Comparison of ENCODE assay signal across 8 cellular contexts in the genomic region with DNA sequence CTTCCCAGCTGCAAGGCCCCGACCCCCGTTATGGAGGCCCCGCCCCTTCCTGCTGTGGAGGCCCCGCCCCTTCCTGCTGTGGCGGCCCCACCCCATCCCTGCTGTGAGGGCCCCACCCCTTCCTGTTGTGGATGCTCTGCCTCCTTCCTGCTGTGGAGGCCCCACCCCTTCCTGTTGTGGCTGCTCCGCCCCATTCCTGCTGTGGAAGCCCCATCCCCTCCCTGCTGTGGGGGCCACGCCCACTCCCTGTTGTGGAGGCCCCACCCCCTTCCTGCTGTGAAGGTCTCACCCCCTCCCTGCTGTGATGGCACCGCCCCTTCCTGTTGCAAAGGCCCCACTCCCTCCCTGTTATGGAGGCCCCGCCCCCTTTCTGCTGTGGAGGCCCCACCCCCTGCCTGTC.
DNase-seq lines count a peak whose midpoint lies in the region; ATAC-seq and TF ChIP-seq lines count a peak whose summit lies in the region.

No MANE protein-coding gene starts in this region.

- H3K4me1 Mint-ChIP-seq in natural killer cell treated with Interleukin-12 subunit alpha and Interleukin-12 subunit beta and Interleukin-15 and Interleukin-18, amount 100 ng/mL, for 72 hours (ENCODE audit: low read depth in 2 of 2), result peaks cover 5 to 14% of the 10 kb centered on the region in 2 donors

- H3K27me3 ChIP-seq in ascending aorta, result no peaks in the 10 kb centered on the region

- intact Hi-C loops in ascending aorta (cut with DNase I), result no loop called here

- no peaks in the 10 kb centered on the region for H3K36me3 ChIP-seq in ascending aorta

- H3K27ac ChIP-seq in ascending aorta, result no peak overlapping the region

- peak; percentile 92 to 96 for ATAC-seq in natural killer cell treated with Interleukin-12 subunit alpha and Interleukin-12 subunit beta and Interleukin-15 and Interleukin-18, amount 100 ng/mL, for 72 hours
- no peak for ATAC-seq in GM19452 (IDR thresholded peaks at IDR 0.05; ENCODE audit: unreplicated experiment)

- no peaks in the 10 kb centered on the region for H3K27me3 Mint-ChIP-seq in natural killer cell treated with Interleukin-12 subunit alpha and Interleukin-12 subunit beta and Interleukin-15 and Interleukin-18, amount 100 ng/mL, for 72 hours

- no peak for TF ChIP-seq CTCF in ascending aorta (IDR thresholded peaks at IDR 0.05)

- no peaks in the 10 kb centered on the region for H3K4me1 ChIP-seq in ascending aorta

- DNase-seq in GDM1 (lab: John Stamatoyannopoulos, UW) (peak; percentile 82), NCI-H526 (lab: John Stamatoyannopoulos, UW) (peak; percentile 42 to 75), GOT3 (lab: John Stamatoyannopoulos, UW) (no peak), inferior parietal cortex (ENCODE audit: extremely low spot score) (no peak), ascending aorta (ENCODE audit: low spot score in 2 of 2) (no peak)
- DNase-seq in activated CD8-positive, alpha-beta memory T cell treated with anti-CD3 and anti-CD28 coated beads, Interleukin-2, amount 50 U/mL, for 24 hours (ENCODE audit: extremely low read depth), result peak; percentile 3
- DNase-seq in natural killer cell treated with Interleukin-12 subunit alpha and Interleukin-12 subunit beta and Interleukin-15 and Interleukin-18, amount 100 ng/mL, for 72 hours (ENCODE audit: low spot score), result peak; percentile 89

- no peaks in the 10 kb centered on the region for H3K36me3 Mint-ChIP-seq in natural killer cell treated with Interleukin-12 subunit alpha and Interleukin-12 subunit beta and Interleukin-15 and Interleukin-18, amount 100 ng/mL, for 72 hours

- H3K27ac Mint-ChIP-seq in natural killer cell treated with Interleukin-12 subunit alpha and Interleukin-12 subunit beta and Interleukin-15 and Interleukin-18, amount 100 ng/mL, for 72 hours, result peak overlapping the region; percentile 35 to 78

- peak overlapping the region; percentile 57 for H3K4me3 Mint-ChIP-seq in natural killer cell treated with Interleukin-12 subunit alpha and Interleukin-12 subunit beta and Interleukin-15 and Interleukin-18, amount 100 ng/mL, for 72 hours

- H3K4me3 ChIP-seq in ascending aorta, result no peak overlapping the region

- H3K9me3 ChIP-seq in ascending aorta, result no peaks in the 10 kb centered on the region

- no peaks in the 10 kb centered on the region for H3K9me3 Mint-ChIP-seq in natural killer cell treated with Interleukin-12 subunit alpha and Interleukin-12 subunit beta and Interleukin-15 and Interleukin-18, amount 100 ng/mL, for 72 hours

Comparison
In these comparisons a context has a peak if more than half of its experiments do, and no peak if none do; other contexts are left out.
1. DNase-seq: peak in GDM1 (single experiment), NCI-H526 (2 of 2), activated CD8-positive, alpha-beta memory T cell treated with anti-CD3 and anti-CD28 coated beads, Interleukin-2, amount 50 U/mL, for 24 hours (single experiment) and natural killer cell treated with Interleukin-12 subunit alpha and Interleukin-12 subunit beta and Interleukin-15 and Interleukin-18, amount 100 ng/mL, for 72 hours (single experiment); none in GOT3 (single experiment), inferior parietal cortex (single experiment) and ascending aorta (0 of 2).